ENCODE assay signal across 8 cellular contexts in the genomic region with DNA sequence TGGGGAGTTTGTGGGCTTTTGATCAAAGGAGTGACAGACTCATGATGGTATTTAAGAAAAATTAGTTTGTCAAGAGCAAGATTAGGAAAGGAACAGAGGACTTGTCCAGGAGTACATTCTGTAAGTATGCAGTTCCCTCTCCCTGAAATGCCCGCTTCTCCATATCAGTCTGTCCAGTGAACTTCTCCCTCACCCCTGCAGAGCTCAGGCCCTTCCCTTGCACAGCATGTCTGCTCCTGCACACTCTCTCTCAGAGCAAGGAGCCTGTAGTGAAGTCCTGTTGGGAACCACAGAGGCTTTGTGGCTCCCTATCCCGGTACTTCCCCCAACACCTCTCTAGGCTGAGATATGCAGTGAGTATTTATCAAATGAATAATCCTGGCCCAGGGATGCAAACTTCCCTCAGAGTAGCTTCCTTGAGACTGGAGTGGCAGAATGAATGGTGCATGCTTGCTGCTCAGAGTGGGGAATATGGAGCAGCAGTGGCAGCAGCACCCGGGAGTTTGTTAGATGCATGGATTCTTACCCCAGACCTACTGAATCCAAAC. TPM values are rescaled to one million over a fixed set of nuclear protein-coding genes. Genes with fewer than 3 reads are reported as not detected.
A peak's percentile ranks its signal among the peaks of the same experiment; 100 is the strongest.
DNase-seq lines count a peak whose midpoint lies in the region; ATAC-seq and TF ChIP-seq lines count a peak whose summit lies in the region.

No MANE protein-coding gene starts in this region.

- TF ChIP-seq CTCF in CD4-positive, alpha-beta T cell (IDR thresholded peaks at IDR 0.05): no peak
- TF ChIP-seq CTCF in PC-9 (conservative IDR thresholded peaks at IDR 0.05): no peak

- H3K27ac Mint-ChIP-seq in CD4-positive, alpha-beta T cell: peak overlapping the region; percentile 60

- no peaks in the 10 kb centered on the region for H3K9me2 ChIP-seq in PC-9 (ENCODE audit: insufficient read depth)

- no peak for DNase-seq in CD4-positive, alpha-beta T cell
- no peak for DNase-seq in PC-9
- DNase-seq in left colon: no peak
- DNase-seq in nucleus accumbens (lab: John Stamatoyannopoulos, UW): no peak
- no peak for DNase-seq in cerebellar cortex (ENCODE audit: low spot score)
- no peak for DNase-seq in pons (ENCODE audit: low spot score)

- no peaks in the 10 kb centered on the region for H3K27me3 Mint-ChIP-seq in CD4-positive, alpha-beta T cell

- H3K27me3 ChIP-seq in CD4-positive, alpha-beta T cell (ENCODE audit: control insufficient read depth, insufficient read depth, low read length): no peaks in the 10 kb centered on the region
- no peaks in the 10 kb centered on the region for H3K27me3 ChIP-seq in PC-9 (ENCODE audit: insufficient read depth, low read depth)

- no peaks in the 10 kb centered on the region for H3K79me2 ChIP-seq in PC-9 (ENCODE audit: low read depth)

- H4K20me1 ChIP-seq in PC-9 (ENCODE audit: insufficient read depth): no peaks in the 10 kb centered on the region

- no TSS peak for BruUV-seq in PC-9 (replicated peaks; lab: Mats Ljungman, UMichigan)

- H3K4me3 Mint-ChIP-seq in CD4-positive, alpha-beta T cell: peak overlapping the region; percentile 82

- no peaks in the 10 kb centered on the region for H3K9me3 ChIP-seq in CD4-positive, alpha-beta T cell (ENCODE audit: control insufficient read depth, low read length)
- H3K9me3 ChIP-seq in PC-9 (ENCODE audit: insufficient read depth, low read depth): no peaks in the 10 kb centered on the region

- no peak overlapping the region for H3K4me3 ChIP-seq in PC-9

- peak overlapping the region; percentile 73 for H3K4me2 ChIP-seq in PC-9

- no peaks in the 10 kb centered on the region for H3K9me3 Mint-ChIP-seq in CD4-positive, alpha-beta T cell

- no peak overlapping the region for H2AFZ ChIP-seq in PC-9

- POLR2A ChIA-PET in CD4-positive, alpha-beta T cell (lab: Charles Lee): interaction anchor here (1.6 kb wide), 1 partner anchor 9 kb away, joined by 5 read pairs; no protein-coding TSS in a partner anchor
- POLR2A ChIA-PET in PC-9 (lab: Charles Lee; ENCODE audit: unreplicated experiment): no interaction called here

- ATAC-seq in CD4-positive, alpha-beta T cell (ENCODE audit: poor library complexity): no peak
- ATAC-seq in GM19455 (IDR thresholded peaks at IDR 0.05; ENCODE audit: unreplicated experiment): peak; percentile 17
- ATAC-seq in left colon: peak; percentile 32
- ATAC-seq in HG02623 (IDR thresholded peaks at IDR 0.05; ENCODE audit: unreplicated experiment): no peak

- H3K36me3 Mint-ChIP-seq in CD4-positive, alpha-beta T cell (ENCODE audit: low read depth): peaks cover 12% of the 10 kb centered on the region

- intact Hi-C loops in CD4-positive, alpha-beta T cell (cut with DNase I, micrococcal nuclease): no loop called here
- intact Hi-C loops in PC-9 (cut with micrococcal nuclease; ENCODE audit: unreplicated experiment) (no loop called here), left colon (cut with DNase I, micrococcal nuclease) (no loop called here)

- CTCF ChIA-PET in CD4-positive, alpha-beta T cell (lab: Charles Lee): no interaction called here
- CTCF ChIA-PET in PC-9 (lab: Charles Lee): no interaction called here

- no peaks in the 10 kb centered on the region for H3K36me3 ChIP-seq in PC-9 (ENCODE audit: low read depth)

- H3K4me1 Mint-ChIP-seq in CD4-positive, alpha-beta T cell (ENCODE audit: low read depth): peaks cover 14% of the 10 kb centered on the region

- peaks cover 20% of the 10 kb centered on the region for H3K4me1 ChIP-seq in PC-9 (replicated peaks; ENCODE audit: insufficient read depth)

- H3F3A ChIP-seq in PC-9 (ENCODE audit: insufficient read depth, low read depth): peaks cover 13% of the 10 kb centered on the region; the same call in 1 of the 2 replicates

- H3K27ac ChIP-seq in CD4-positive, alpha-beta T cell (ENCODE audit: low read depth, low read length): no peak overlapping the region
- no peak overlapping the region for H3K27ac ChIP-seq in PC-9

RNA-seq across cellular contexts. Expression of a gene that starts 48.8 kb away (rescaled TPM):
- 1 to 10 TPM; 5.7 to 6.2 TPM for total RNA-seq in CD4-positive, alpha-beta T cell
- total RNA-seq in PC-9 (2021): 11.2 and 13.1 TPM in 2 replicates
- total RNA-seq in left colon: 1 to 10 TPM; 4.4 to 7.8 TPM

RNA-seq across cellular contexts. Expression of a gene that starts 57.2 kb away (rescaled TPM):
- total RNA-seq in CD4-positive, alpha-beta T cell: under 1 TPM in 1 of 2 experiments, not detected in 1; 0.30 TPM
- total RNA-seq in PC-9 (2021) (0.20 and 0.31 TPM in 2 replicates), left colon (1 to 10 TPM; 7.1 to 8.6 TPM)

Comparison
In these comparisons a context has a peak if more than half of its experiments do, and no peak if none do; other contexts are left out.
1. ATAC-seq: peak in GM19455 (single experiment) and left colon (single experiment); none in CD4-positive, alpha-beta T cell (single experiment) and HG02623 (single experiment).